ENCODE assay signal across 22 cellular contexts in genomic region chr19:31512403-31512970, GRCh38.
"Had no signal": no experiment of that assay in that cellular context is flagged by ENCODE, and none has a peak within 500 bp of the region (broad histone marks: within the 10 kb centered on the region; RNA-seq: fewer than 3 reads in every experiment).

No MANE protein-coding gene starts in this region.

- ATAC-seq: HepG2, K562 had no signal

- H3K9me3 ChIP-seq: SK-N-SH had no signal

- H3K4me1 Mint-ChIP-seq: IgD-negative memory B cell had no signal

- H3K27me3 Mint-ChIP-seq: IgD-negative memory B cell had no signal

- H3K4me3 ChIP-seq: K562 had no signal

- H3K4me2 ChIP-seq: KMS-11, SK-N-SH had no signal

- H3K36me3 Mint-ChIP-seq: IgD-negative memory B cell had no signal

- H3K9ac ChIP-seq: KMS-11, SK-N-SH had no signal

- FAIRE-seq: HepG2, K562, RCC 7860 had no signal

- DNase-seq: Kasumi-1, MM.1S, NCI-H1092 treated with DMSO at 0.1 percent for 48 hours, NCI-H1436, NCI-H187, NCI-H2029, NCI-H2081 treated with DMSO at 0.1 percent for 48 hours, NCI-H2171, NCI-H226, NCI-H446, NCI-H510A, NCI-H524 treated with DMSO at 0.1 percent for 48 hours, NCI-H69, NCI-H774, RPMI8226, SHP77, SK-N-SH had no signal

- H3K27ac Mint-ChIP-seq: IgD-negative memory B cell had no signal

- H3K27ac ChIP-seq: KMS-11 had no signal

- H3K4me3 Mint-ChIP-seq: IgD-negative memory B cell had no signal
